11 cellular contexts compared by ENCODE assay signal in the genomic region with DNA sequence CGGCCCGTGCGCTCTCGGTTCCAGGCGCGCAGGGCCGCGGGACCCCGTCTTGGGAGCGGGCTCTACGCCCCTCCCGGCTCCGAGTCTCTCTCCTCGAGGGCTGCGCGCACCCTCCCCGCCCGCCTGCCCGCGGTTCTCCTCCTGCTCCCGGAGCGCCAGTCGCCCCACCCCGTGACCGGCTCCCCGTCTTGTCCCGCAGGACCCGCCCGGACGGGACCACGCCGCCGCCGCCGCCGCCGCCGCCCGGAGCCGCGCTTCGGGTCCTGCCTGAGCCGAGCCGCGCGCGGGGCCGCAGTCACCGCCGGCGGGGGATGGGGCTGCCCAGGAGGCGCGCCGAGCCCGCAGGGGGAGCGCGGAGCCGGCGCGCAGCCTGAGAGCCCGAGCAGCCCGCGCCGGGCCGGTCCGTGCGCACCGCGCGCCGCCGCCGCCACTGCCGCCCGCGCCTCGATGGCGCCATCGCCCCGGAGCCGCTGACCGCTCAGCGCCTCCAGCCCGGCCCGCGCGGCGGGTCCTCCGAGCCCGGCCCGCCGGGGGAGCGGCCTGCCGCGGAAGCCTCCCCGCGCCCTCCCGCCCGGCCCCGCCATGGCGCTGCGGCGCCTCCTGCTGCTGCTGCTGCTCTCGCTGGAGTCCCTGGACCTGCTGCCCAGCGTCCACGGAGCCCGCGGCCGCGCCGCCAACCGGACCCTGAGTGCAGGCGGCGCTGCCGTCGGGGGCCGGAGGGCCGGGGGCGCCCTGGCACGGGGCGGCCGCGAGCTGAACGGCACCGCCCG. TPM values are rescaled to one million over a fixed set of nuclear protein-coding genes. Genes with fewer than 3 reads are reported as not detected.
DNase-seq lines count a peak whose midpoint lies in the region; ATAC-seq and TF ChIP-seq lines count a peak whose summit lies in the region.
"Had no signal": no experiment of that assay in that cellular context is flagged by ENCODE, and none has a peak within 500 bp of the region (broad histone marks: within the 10 kb centered on the region; RNA-seq: fewer than 3 reads in every experiment).

TSS of gene SHISA6 (plus strand) at position 373 of the 770 bp plus-strand sequence.

- no peaks in the 10 kb centered on the region for H3K9me3 Mint-ChIP-seq in Caco-2 (ENCODE audit: unreplicated experiment)
- H3K9me3 Mint-ChIP-seq in activated T-helper 1 cell treated with anti-CD3 and anti-CD28 coated beads, Interleukin-12 subunit alpha, Interleukin-12 subunit beta, Interleukin-2, Interleukin-4 antibody, amounts not matched to agents 30 ng/mL and 10 ng/mL and 1 ng/mL, durations not matched to agents 14 hours and 24 hours and 36 hours = no peaks in the 10 kb centered on the region

- H3K4me3 ChIP-seq in Caco-2 (ENCODE audit: low read depth, low read length) (peak within 1 kb of the TSS; percentile 52), iPS-20b (ENCODE audit: low read length) (peak within 1 kb of the TSS; percentile 67)

- intact Hi-C loops in Caco-2 (cut with micrococcal nuclease; ENCODE audit: unreplicated experiment) (loop anchor here (5.0 kb wide), 1 partner anchor 64 kb away; no protein-coding TSS in a partner anchor), sciatic nerve (cut with DNase I) (loop anchor here (5.0 kb wide), 1 partner anchor 526 kb away; no protein-coding TSS in a partner anchor)
- intact Hi-C loops in activated T-helper 1 cell treated with anti-CD3 and anti-CD28 coated beads, Interleukin-12 subunit alpha, Interleukin-12 subunit beta, Interleukin-2, Interleukin-4 antibody, amounts not matched to agents 30 ng/mL and 10 ng/mL and 1 ng/mL, durations not matched to agents 14 hours and 24 hours and 36 hours (cut with micrococcal nuclease) = no loop called here

- H3K4me1 ChIP-seq in Caco-2 (no peaks in the 10 kb centered on the region), iPS-20b (ENCODE audit: insufficient read depth, low read length) (peaks cover 19% of the 10 kb centered on the region; the same call in 1 of the 2 replicates)

- TF ChIP-seq CTCF in Caco-2 (IDR thresholded peaks at IDR 0.05; ENCODE audit: insufficient read depth in 1 of 2, low read depth in 1 of 2, low read length in 1 of 2, severe bottlenecking in 1 of 2, unreplicated experiment in 1 of 2) = no peak

- no peak within 1 kb of the TSS for H3K27ac ChIP-seq in iPS-20b (ENCODE audit: low read length)

- H3K36me3 Mint-ChIP-seq in Caco-2 (ENCODE audit: insufficient read depth, unreplicated experiment) = peaks cover 27% of the 10 kb centered on the region
- H3K36me3 Mint-ChIP-seq in activated T-helper 1 cell treated with anti-CD3 and anti-CD28 coated beads, Interleukin-12 subunit alpha, Interleukin-12 subunit beta, Interleukin-2, Interleukin-4 antibody, amounts not matched to agents 30 ng/mL and 10 ng/mL and 1 ng/mL, durations not matched to agents 14 hours and 24 hours and 36 hours (ENCODE audit: low read depth) = no peaks in the 10 kb centered on the region

- H3K27me3 ChIP-seq in Caco-2 (replicated peaks; ENCODE audit: control insufficient read depth, insufficient read depth, low read length) = no peaks in the 10 kb centered on the region
- peaks cover 76% of the 10 kb centered on the region for H3K27me3 ChIP-seq in iPS-20b (ENCODE audit: insufficient read depth, low read length)

- peak in 1 of 2 experiments; percentile 7 for DNase-seq in Caco-2
- no peak for DNase-seq in activated T-helper 1 cell treated with anti-CD3 and anti-CD28 coated beads, Interleukin-12 subunit alpha, Interleukin-12 subunit beta, Interleukin-2, Interleukin-4 antibody, amounts not matched to agents 30 ng/mL and 10 ng/mL and 1 ng/mL, durations not matched to agents 14 hours and 24 hours and 36 hours (ENCODE audit: low spot score)
- DNase-seq in sciatic nerve (ENCODE audit: low spot score) = no peak
- no peak for DNase-seq in amniotic stem cell (lab: John Stamatoyannopoulos, UW)
- DNase-seq in activated CD4-positive, CD25-positive, alpha-beta regulatory T cell treated with anti-CD3 and anti-CD28 coated beads, Interleukin-2, amount 50 U/mL, for 72 hours = no peak
- DNase-seq: HFFc6, MM.1S, NCI-H526 had no signal

- no peak for ATAC-seq in sciatic nerve
- no peak for ATAC-seq in GM18867 (IDR thresholded peaks at IDR 0.05; ENCODE audit: unreplicated experiment)
- ATAC-seq in GM18505 (IDR thresholded peaks at IDR 0.05; ENCODE audit: unreplicated experiment) = no peak

- no peaks in the 10 kb centered on the region for H3K27me3 Mint-ChIP-seq in Caco-2 (ENCODE audit: insufficient read depth, unreplicated experiment)
- peaks cover 26% of the 10 kb centered on the region for H3K27me3 Mint-ChIP-seq in activated T-helper 1 cell treated with anti-CD3 and anti-CD28 coated beads, Interleukin-12 subunit alpha, Interleukin-12 subunit beta, Interleukin-2, Interleukin-4 antibody, amounts not matched to agents 30 ng/mL and 10 ng/mL and 1 ng/mL, durations not matched to agents 14 hours and 24 hours and 36 hours (ENCODE audit: insufficient read depth)

- no TSS peak for BruUV-seq in Caco-2 (replicated peaks; lab: Mats Ljungman, UMichigan)

- H3K36me3 ChIP-seq in Caco-2 (ENCODE audit: control insufficient read depth, insufficient read depth, low read length) (no peaks in the 10 kb centered on the region), iPS-20b (ENCODE audit: insufficient read depth, low read depth, low read length) (no peaks in the 10 kb centered on the region)

- H3K27ac Mint-ChIP-seq in Caco-2 (ENCODE audit: unreplicated experiment) = no peak within 1 kb of the TSS
- peak within 1 kb of the TSS; percentile 36 for H3K27ac Mint-ChIP-seq in activated T-helper 1 cell treated with anti-CD3 and anti-CD28 coated beads, Interleukin-12 subunit alpha, Interleukin-12 subunit beta, Interleukin-2, Interleukin-4 antibody, amounts not matched to agents 30 ng/mL and 10 ng/mL and 1 ng/mL, durations not matched to agents 14 hours and 24 hours and 36 hours
- H3K27ac Mint-ChIP-seq: HFFc6 had no signal

- H3K9me3 ChIP-seq in Caco-2 = no peaks in the 10 kb centered on the region
- H3K9me3 ChIP-seq in iPS-20b (ENCODE audit: insufficient read depth, low read depth, low read length) = no peaks in the 10 kb centered on the region

- POLR2A ChIA-PET in Caco-2 (lab: Charles Lee) = interaction anchor here (0.6 kb wide), 2 partner anchors 100 to 309 kb away, joined by 6 to 7 read pairs; no protein-coding TSS in a partner anchor

- no peak for TF ChIP-seq POLR2A in GM18505 (IDR thresholded peaks at IDR 0.05; ENCODE audit: borderline replicate concordance, extremely low read depth, insufficient read depth, insufficient read length)

- CTCF ChIA-PET in Caco-2 (lab: Charles Lee) = no interaction called here

- H3K9ac ChIP-seq in iPS-20b (ENCODE audit: low read depth, low read length) = no peak within 1 kb of the TSS

- H3K4me3 Mint-ChIP-seq in Caco-2 (ENCODE audit: unreplicated experiment) = peak within 1 kb of the TSS; percentile 70
- no peak within 1 kb of the TSS for H3K4me3 Mint-ChIP-seq in activated T-helper 1 cell treated with anti-CD3 and anti-CD28 coated beads, Interleukin-12 subunit alpha, Interleukin-12 subunit beta, Interleukin-2, Interleukin-4 antibody, amounts not matched to agents 30 ng/mL and 10 ng/mL and 1 ng/mL, durations not matched to agents 14 hours and 24 hours and 36 hours
- H3K4me3 Mint-ChIP-seq: HFFc6 had no signal

- H3K4me1 Mint-ChIP-seq in Caco-2 (ENCODE audit: low read depth, unreplicated experiment) = no peaks in the 10 kb centered on the region
- no peaks in the 10 kb centered on the region for H3K4me1 Mint-ChIP-seq in activated T-helper 1 cell treated with anti-CD3 and anti-CD28 coated beads, Interleukin-12 subunit alpha, Interleukin-12 subunit beta, Interleukin-2, Interleukin-4 antibody, amounts not matched to agents 30 ng/mL and 10 ng/mL and 1 ng/mL, durations not matched to agents 14 hours and 24 hours and 36 hours (ENCODE audit: low read depth)

RNA-seq across cellular contexts. Expression of gene SHISA6, which starts in this region (rescaled TPM):
- total RNA-seq in Caco-2 (2022) (21.1 and 23.4 TPM in 2 replicates), sciatic nerve (11.0 TPM)
- not detected in 2 replicates for total RNA-seq in activated T-helper 1 cell treated with anti-CD3 and anti-CD28 coated beads, Interleukin-12 subunit alpha, Interleukin-12 subunit beta, Interleukin-2, Interleukin-4 antibody, amounts not matched to agents 30 ng/mL and 10 ng/mL and 1 ng/mL, durations not matched to agents 14 hours and 24 hours and 36 hours
- total RNA-seq: HFFc6 had no signal

Comparison
In these comparisons a context has a peak if more than half of its experiments do, and no peak if none do; other contexts are left out.
1. RNA of gene SHISA6 (total RNA-seq): 21.1 to 23.4 TPM in Caco-2 and 11.0 TPM in sciatic nerve (single experiment); not detected in activated T-helper 1 cell treated with anti-CD3 and anti-CD28 coated beads, Interleukin-12 subunit alpha, Interleukin-12 subunit beta, Interleukin-2, Interleukin-4 antibody, amounts not matched to agents 30 ng/mL and 10 ng/mL and 1 ng/mL, durations not matched to agents 14 hours and 24 hours and 36 hours; every median in the first group is over 10 times any median in the second.